Comparison of ENCODE assay signal across 1 cellular context in the genomic region with DNA sequence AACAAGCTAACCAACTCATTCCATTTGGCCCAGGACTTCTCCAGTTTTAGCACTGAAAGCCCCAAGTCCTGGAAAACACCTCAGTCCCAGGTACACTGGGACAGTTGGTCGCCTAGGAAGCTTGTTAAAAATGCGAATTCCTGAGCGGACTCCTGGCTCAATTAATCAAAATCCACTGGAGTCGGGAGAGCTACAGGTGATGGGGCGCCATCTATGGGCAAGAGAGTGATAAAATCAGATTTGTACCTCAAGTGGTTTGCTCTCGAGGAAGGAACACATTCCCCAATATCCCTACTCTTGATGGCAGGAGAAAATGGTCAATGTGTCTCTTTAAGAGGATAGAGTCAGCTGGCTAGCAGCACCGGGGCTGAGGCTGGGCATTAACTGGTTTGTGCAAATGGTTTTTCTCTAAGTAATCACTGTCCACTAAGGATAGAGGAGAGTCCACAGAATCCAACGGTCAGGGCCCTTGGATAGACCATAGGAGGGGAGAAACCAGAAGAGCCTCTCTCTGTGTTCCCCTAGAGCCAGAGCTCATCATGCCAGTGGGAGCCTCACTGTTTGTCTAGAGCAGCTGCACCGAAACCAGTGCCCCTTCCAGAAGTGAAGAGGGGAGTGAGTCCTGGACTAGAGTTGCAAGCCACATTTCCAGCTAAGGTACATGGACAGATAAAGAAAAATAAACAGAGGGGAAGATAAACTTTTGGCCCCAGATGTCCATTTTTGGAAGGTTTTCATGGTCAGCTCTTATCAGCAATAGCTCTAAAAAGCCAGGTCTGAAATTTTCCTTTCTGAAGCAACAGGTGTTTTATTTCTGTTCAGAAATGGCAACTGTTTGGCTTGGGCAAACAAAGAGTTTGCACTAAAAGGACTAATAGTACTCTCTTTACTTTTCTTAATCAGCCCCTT.
A peak's percentile ranks its signal among the peaks of the same experiment; 100 is the strongest.
TF ChIP-seq lines count a peak whose summit lies in the region.

No MANE protein-coding gene starts in this region.

TF ChIP-seq in K562, 482 proteins besides CTCF, POLR2A, EP300 and RAD21 (continued from another document):
- TF ChIP-seq, protein P1, sequence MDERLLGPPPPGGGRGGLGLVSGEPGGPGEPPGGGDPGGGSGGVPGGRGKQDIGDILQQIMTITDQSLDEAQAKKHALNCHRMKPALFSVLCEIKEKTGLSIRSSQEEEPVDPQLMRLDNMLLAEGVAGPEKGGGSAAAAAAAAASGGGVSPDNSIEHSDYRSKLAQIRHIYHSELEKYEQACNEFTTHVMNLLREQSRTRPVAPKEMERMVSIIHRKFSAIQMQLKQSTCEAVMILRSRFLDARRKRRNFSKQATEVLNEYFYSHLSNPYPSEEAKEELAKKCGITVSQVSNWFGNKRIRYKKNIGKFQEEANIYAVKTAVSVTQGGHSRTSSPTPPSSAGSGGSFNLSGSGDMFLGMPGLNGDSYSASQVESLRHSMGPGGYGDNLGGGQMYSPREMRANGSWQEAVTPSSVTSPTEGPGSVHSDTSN (CRISPR knock-in tag; IDR thresholded peaks at IDR 0.05; ENCODE audit: low read depth) = no peak
- TF ChIP-seq, protein P1 (tag; conservative IDR thresholded peaks at IDR 0.05; ENCODE audit: low read depth) = peak; percentile 94
- TF ChIP-seq HOXB6 (CRISPR knock-in tag; IDR thresholded peaks at IDR 0.05; ENCODE audit: borderline replicate concordance) (no peak), BRF1 (IDR thresholded peaks at IDR 0.05; ENCODE audit: borderline replicate concordance, extremely low read depth, insufficient read length) (no peak), TAF9B (IDR thresholded peaks at IDR 0.05; ENCODE audit: partially characterized antibody) (no peak), CC2D1A (IDR thresholded peaks at IDR 0.05) (peak; percentile 48), TSC22D4 (tag; IDR thresholded peaks at IDR 0.05) (no peak), MEIS2 (IDR thresholded peaks at IDR 0.05; ENCODE audit: partially characterized antibody) (peak; percentile 88), ZNF134 (CRISPR knock-in tag; conservative IDR thresholded peaks at IDR 0.05) (no peak), STAG1 (CRISPR knock-in tag; IDR thresholded peaks at IDR 0.05; ENCODE audit: borderline replicate concordance) (peak; percentile 64; the same call in 1 of the 2 replicates), JUN (IDR thresholded peaks at IDR 0.05; ENCODE audit: borderline replicate concordance, low read depth, low read length) (0 out of 2 replicates have a peak, but pooled peaks have one; percentile 7), JUN (CRISPR knock-in tag; IDR thresholded peaks at IDR 0.05; ENCODE audit: borderline replicate concordance) (no peak), SMC3 (conservative IDR thresholded peaks at IDR 0.05; ENCODE audit: insufficient read depth, low read depth, low read length) (peak; percentile 76), TBL1XR1 (IDR thresholded peaks at IDR 0.05; ENCODE audit: low read length in 2 of 2) (peak in 1 of 2 experiments; percentile 22; a peak in 1 of 4 replicates)
- TF ChIP-seq, protein P2, sequence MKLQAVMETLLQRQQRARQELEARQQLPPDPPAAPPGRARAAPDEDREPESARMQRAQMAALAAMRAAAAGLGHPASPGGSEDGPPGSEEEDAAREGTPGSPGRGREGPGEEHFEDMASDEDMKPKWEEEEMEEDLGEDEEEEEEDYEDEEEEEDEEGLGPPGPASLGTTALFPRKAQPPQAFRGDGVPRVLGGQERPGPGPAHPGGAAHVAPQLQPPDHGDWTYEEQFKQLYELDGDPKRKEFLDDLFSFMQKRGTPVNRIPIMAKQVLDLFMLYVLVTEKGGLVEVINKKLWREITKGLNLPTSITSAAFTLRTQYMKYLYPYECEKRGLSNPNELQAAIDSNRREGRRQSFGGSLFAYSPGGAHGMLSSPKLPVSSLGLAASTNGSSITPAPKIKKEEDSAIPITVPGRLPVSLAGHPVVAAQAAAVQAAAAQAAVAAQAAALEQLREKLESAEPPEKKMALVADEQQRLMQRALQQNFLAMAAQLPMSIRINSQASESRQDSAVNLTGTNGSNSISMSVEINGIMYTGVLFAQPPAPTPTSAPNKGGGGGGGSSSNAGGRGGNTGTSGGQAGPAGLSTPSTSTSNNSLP (IDR thresholded peaks at IDR 0.05; ENCODE audit: borderline replicate concordance, low read depth, low read length) = peak; percentile 84; the same call in 1 of the 2 replicates
- TF ChIP-seq, protein P3, sequence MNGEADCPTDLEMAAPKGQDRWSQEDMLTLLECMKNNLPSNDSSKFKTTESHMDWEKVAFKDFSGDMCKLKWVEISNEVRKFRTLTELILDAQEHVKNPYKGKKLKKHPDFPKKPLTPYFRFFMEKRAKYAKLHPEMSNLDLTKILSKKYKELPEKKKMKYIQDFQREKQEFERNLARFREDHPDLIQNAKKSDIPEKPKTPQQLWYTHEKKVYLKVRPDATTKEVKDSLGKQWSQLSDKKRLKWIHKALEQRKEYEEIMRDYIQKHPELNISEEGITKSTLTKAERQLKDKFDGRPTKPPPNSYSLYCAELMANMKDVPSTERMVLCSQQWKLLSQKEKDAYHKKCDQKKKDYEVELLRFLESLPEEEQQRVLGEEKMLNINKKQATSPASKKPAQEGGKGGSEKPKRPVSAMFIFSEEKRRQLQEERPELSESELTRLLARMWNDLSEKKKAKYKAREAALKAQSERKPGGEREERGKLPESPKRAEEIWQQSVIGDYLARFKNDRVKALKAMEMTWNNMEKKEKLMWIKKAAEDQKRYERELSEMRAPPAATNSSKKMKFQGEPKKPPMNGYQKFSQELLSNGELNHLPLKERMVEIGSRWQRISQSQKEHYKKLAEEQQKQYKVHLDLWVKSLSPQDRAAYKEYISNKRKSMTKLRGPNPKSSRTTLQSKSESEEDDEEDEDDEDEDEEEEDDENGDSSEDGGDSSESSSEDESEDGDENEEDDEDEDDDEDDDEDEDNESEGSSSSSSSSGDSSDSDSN (IDR thresholded peaks at IDR 0.05; ENCODE audit: borderline replicate concordance in 1 of 2, low read depth in 2 of 2, low read length in 2 of 2) = 0 out of 4 replicates have a peak, but pooled peaks of 1 of the 2 experiments have one; percentile 24
- TF ChIP-seq, protein P4, sequence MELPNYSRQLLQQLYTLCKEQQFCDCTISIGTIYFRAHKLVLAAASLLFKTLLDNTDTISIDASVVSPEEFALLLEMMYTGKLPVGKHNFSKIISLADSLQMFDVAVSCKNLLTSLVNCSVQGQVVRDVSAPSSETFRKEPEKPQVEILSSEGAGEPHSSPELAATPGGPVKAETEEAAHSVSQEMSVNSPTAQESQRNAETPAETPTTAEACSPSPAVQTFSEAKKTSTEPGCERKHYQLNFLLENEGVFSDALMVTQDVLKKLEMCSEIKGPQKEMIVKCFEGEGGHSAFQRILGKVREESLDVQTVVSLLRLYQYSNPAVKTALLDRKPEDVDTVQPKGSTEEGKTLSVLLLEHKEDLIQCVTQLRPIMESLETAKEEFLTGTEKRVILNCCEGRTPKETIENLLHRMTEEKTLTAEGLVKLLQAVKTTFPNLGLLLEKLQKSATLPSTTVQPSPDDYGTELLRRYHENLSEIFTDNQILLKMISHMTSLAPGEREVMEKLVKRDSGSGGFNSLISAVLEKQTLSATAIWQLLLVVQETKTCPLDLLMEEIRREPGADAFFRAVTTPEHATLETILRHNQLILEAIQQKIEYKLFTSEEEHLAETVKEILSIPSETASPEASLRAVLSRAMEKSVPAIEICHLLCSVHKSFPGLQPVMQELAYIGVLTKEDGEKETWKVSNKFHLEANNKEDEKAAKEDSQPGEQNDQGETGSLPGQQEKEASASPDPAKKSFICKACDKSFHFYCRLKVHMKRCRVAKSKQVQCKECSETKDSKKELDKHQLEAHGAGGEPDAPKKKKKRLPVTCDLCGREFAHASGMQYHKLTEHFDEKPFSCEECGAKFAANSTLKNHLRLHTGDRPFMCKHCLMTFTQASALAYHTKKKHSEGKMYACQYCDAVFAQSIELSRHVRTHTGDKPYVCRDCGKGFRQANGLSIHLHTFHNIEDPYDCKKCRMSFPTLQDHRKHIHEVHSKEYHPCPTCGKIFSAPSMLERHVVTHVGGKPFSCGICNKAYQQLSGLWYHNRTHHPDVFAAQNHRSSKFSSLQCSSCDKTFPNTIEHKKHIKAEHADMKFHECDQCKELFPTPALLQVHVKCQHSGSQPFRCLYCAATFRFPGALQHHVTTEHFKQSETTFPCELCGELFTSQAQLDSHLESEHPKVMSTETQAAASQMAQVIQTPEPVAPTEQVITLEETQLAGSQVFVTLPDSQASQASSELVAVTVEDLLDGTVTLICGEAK (IDR thresholded peaks at IDR 0.05) = peak; percentile 22; the same call in 1 of the 2 replicates
- TF ChIP-seq, protein P4 (CRISPR knock-in tag; IDR thresholded peaks at IDR 0.05) = no peak
- TF ChIP-seq, protein P5, sequence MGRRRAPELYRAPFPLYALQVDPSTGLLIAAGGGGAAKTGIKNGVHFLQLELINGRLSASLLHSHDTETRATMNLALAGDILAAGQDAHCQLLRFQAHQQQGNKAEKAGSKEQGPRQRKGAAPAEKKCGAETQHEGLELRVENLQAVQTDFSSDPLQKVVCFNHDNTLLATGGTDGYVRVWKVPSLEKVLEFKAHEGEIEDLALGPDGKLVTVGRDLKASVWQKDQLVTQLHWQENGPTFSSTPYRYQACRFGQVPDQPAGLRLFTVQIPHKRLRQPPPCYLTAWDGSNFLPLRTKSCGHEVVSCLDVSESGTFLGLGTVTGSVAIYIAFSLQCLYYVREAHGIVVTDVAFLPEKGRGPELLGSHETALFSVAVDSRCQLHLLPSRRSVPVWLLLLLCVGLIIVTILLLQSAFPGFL (CRISPR knock-in tag; IDR thresholded peaks at IDR 0.05) = 0 out of 2 replicates have a peak, but pooled peaks have one; percentile 52
